Comparison of ENCODE assay signal across 8 cellular contexts in genomic region chr4:52665592-52665991, GRCh38. TPM values are rescaled to one million over a fixed set of nuclear protein-coding genes. Genes with fewer than 3 reads are reported as not detected.
A peak's percentile ranks its signal among the peaks of the same experiment; 100 is the strongest.
DNase-seq lines count a peak whose midpoint lies in the region; ATAC-seq and TF ChIP-seq lines count a peak whose summit lies in the region.

No MANE protein-coding gene starts in this region.

- TF ChIP-seq CTCF in OCI-LY7 (conservative IDR thresholded peaks at IDR 0.05; ENCODE audit: low read length), result peak; percentile 76

- peaks cover 13% of the 10 kb centered on the region; the same call in 1 of the 2 replicates for H3K9me3 ChIP-seq in OCI-LY7 (ENCODE audit: low read length)
- H3K9me3 ChIP-seq in right cardiac atrium (ENCODE audit: control insufficient read depth, low read length), result no peaks in the 10 kb centered on the region

- H3K4me2 ChIP-seq in OCI-LY7 (ENCODE audit: low read length), result no peak overlapping the region

- H3K36me3 ChIP-seq in OCI-LY7 (ENCODE audit: insufficient read depth, low read length), result peaks cover 22% of the 10 kb centered on the region

- DNase-seq in OCI-LY7 (ENCODE audit: low spot score) (peak; percentile 62), right cardiac atrium (no peak), superior temporal gyrus (ENCODE audit: extremely low spot score) (no peak), nucleus accumbens (lab: John Stamatoyannopoulos, UW) (no peak)
- no peak for DNase-seq in activated CD4-positive, alpha-beta T cell treated with anti-CD3 and anti-CD28 coated beads, Interleukin-2, amount 10 ng/mL, durations not matched to agents 7 days and 5 days

- H3K9me2 ChIP-seq in OCI-LY7 (ENCODE audit: insufficient read depth, low read length), result no peaks in the 10 kb centered on the region

- CTCF ChIA-PET in OCI-LY7 (lab: Charles Lee; ENCODE audit: unreplicated experiment), result no interaction called here
- CTCF ChIA-PET in activated CD4-positive, alpha-beta T cell treated with anti-CD3 and anti-CD28 coated beads, Interleukin-2, amount 10 ng/mL, durations not matched to agents 7 days and 5 days (lab: Charles Lee), result no interaction called here

- 32% methylated on average over 2 of the region's 2 CpGs for WGBS in right cardiac atrium

- H3K27me3 ChIP-seq in right cardiac atrium (ENCODE audit: control insufficient read depth, insufficient read depth), result no peaks in the 10 kb centered on the region

- intact Hi-C loops in OCI-LY7 (cut with micrococcal nuclease; ENCODE audit: unreplicated experiment), result loop anchor here (2.0 to 5.0 kb wide), 2 partner anchors 121 to 288 kb away; no protein-coding TSS in a partner anchor
- intact Hi-C loops in right cardiac atrium (cut with DNase I), result no loop called here

- no peaks in the 10 kb centered on the region for H3K4me1 ChIP-seq in OCI-LY7 (ENCODE audit: insufficient read depth, low read length, poor library complexity, severe bottlenecking)
- peaks cover 4% of the 10 kb centered on the region for H3K4me1 ChIP-seq in right cardiac atrium (ENCODE audit: control insufficient read depth, insufficient read depth, low read length)

- POLR2A ChIA-PET in OCI-LY7 (lab: Charles Lee), result interaction anchor here (1.4 kb wide), 1 partner anchor 18 kb away, joined by 3 read pairs; no protein-coding TSS in a partner anchor
- POLR2A ChIA-PET in activated CD4-positive, alpha-beta T cell treated with anti-CD3 and anti-CD28 coated beads, Interleukin-2, amount 10 ng/mL, durations not matched to agents 7 days and 5 days (lab: Charles Lee), result no interaction called here

- peaks cover 8% of the 10 kb centered on the region for H3K36me3 Mint-ChIP-seq in activated CD4-positive, alpha-beta T cell treated with anti-CD3 and anti-CD28 coated beads, Interleukin-2, amount 10 ng/mL, durations not matched to agents 7 days and 5 days (ENCODE audit: low read depth)

- H3K4me3 ChIP-seq in OCI-LY7 (ENCODE audit: low read depth, low read length, poor library complexity, severe bottlenecking) (no peak overlapping the region), right cardiac atrium (ENCODE audit: low read length) (no peak overlapping the region)

- no peaks in the 10 kb centered on the region for H4K20me1 ChIP-seq in OCI-LY7 (ENCODE audit: insufficient read depth, low read length)

- peaks cover 4% of the 10 kb centered on the region for H3K4me1 Mint-ChIP-seq in activated CD4-positive, alpha-beta T cell treated with anti-CD3 and anti-CD28 coated beads, Interleukin-2, amount 10 ng/mL, durations not matched to agents 7 days and 5 days

- ATAC-seq in GM18517 (IDR thresholded peaks at IDR 0.05; ENCODE audit: unreplicated experiment) (peak; percentile 78), HG02642 (IDR thresholded peaks at IDR 0.05; ENCODE audit: poor library complexity, unreplicated experiment) (peak; percentile 75), right cardiac atrium (no peak), GM21360 (IDR thresholded peaks at IDR 0.05; ENCODE audit: unreplicated experiment) (no peak)

- no peak overlapping the region for H3K4me3 Mint-ChIP-seq in activated CD4-positive, alpha-beta T cell treated with anti-CD3 and anti-CD28 coated beads, Interleukin-2, amount 10 ng/mL, durations not matched to agents 7 days and 5 days

- no TSS peak for BruUV-seq in OCI-LY7 (replicated peaks; lab: Mats Ljungman, UMichigan)

- no peaks in the 10 kb centered on the region for H3K79me2 ChIP-seq in OCI-LY7 (ENCODE audit: insufficient read depth, low read depth, low read length)

- peaks cover 22% of the 10 kb centered on the region for H3K27me3 Mint-ChIP-seq in activated CD4-positive, alpha-beta T cell treated with anti-CD3 and anti-CD28 coated beads, Interleukin-2, amount 10 ng/mL, durations not matched to agents 7 days and 5 days

- no peak overlapping the region for H3K27ac ChIP-seq in OCI-LY7 (ENCODE audit: low read depth, low read length, poor library complexity, severe bottlenecking)
- H3K27ac ChIP-seq in right cardiac atrium (ENCODE audit: low read length), result peak overlapping the region; percentile 19

- H2AFZ ChIP-seq in OCI-LY7 (ENCODE audit: low read length), result no peak overlapping the region

- no peak overlapping the region for H3K27ac Mint-ChIP-seq in activated CD4-positive, alpha-beta T cell treated with anti-CD3 and anti-CD28 coated beads, Interleukin-2, amount 10 ng/mL, durations not matched to agents 7 days and 5 days

- peaks cover 5% of the 10 kb centered on the region for H3K9me3 Mint-ChIP-seq in activated CD4-positive, alpha-beta T cell treated with anti-CD3 and anti-CD28 coated beads, Interleukin-2, amount 10 ng/mL, durations not matched to agents 7 days and 5 days

RNA-seq across cellular contexts. Expression of gene USP46, which starts 6.5 kb away (rescaled TPM):
- 5.4 and 5.8 TPM in 2 replicates for total RNA-seq in OCI-LY7 (2014; rRNA removed; shearing (Covaris generic))
- total RNA-seq in OCI-LY7 (2022), result 15.5 and 15.8 TPM in 2 replicates
- 10 to 100 TPM; 51.1 to 63.7 (median 59.5) TPM for total RNA-seq in right cardiac atrium
- 12.6 TPM for polyA plus RNA-seq in right cardiac atrium
- 1 to 10 TPM; 8.7 to 8.9 TPM for total RNA-seq in activated CD4-positive, alpha-beta T cell treated with anti-CD3 and anti-CD28 coated beads, Interleukin-2, amount 10 ng/mL, durations not matched to agents 7 days and 5 days

Comparison
In these comparisons a context has a peak if more than half of its experiments do, and no peak if none do; other contexts are left out.
1. ATAC-seq: peak in GM18517 (single experiment) and HG02642 (single experiment); none in right cardiac atrium (0 of 2) and GM21360 (single experiment).